In the genomic region with DNA sequence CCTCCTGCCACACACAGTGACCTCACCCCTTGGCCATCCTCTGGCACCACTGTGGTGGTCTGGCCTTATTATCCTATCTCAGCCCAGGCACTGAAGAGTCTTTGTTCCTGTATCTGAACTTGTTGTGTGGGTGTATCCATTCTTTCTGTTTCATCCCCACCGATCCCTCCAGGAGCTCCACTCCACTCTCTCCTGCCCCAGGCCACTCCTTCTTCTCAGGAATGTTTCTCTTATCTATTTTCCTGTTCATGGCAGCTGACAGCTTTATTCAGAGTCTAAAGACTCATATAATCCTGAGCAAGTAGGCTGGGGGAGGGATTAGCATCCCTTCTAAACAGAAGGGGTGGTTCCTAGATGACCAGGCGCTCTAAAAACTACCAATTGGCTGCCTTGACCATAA, we compare ENCODE assay signal across 1 cellular context.
TF ChIP-seq lines count a peak whose summit lies in the region.

No MANE protein-coding gene starts in this region.

TF ChIP-seq in H1, 55 proteins besides CTCF, POLR2A, EP300 and RAD21:
- TF ChIP-seq CEBPB (IDR thresholded peaks at IDR 0.05; ENCODE audit: low read depth, low read length): no peak
- TF ChIP-seq BCL11A (IDR thresholded peaks at IDR 0.05; ENCODE audit: low read depth in 2 of 2, low read length in 2 of 2): no peak
- TF ChIP-seq, protein P1, sequence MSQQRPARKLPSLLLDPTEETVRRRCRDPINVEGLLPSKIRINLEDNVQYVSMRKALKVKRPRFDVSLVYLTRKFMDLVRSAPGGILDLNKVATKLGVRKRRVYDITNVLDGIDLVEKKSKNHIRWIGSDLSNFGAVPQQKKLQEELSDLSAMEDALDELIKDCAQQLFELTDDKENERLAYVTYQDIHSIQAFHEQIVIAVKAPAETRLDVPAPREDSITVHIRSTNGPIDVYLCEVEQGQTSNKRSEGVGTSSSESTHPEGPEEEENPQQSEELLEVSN (IDR thresholded peaks at IDR 0.05): no peak
- TF ChIP-seq SP4 (IDR thresholded peaks at IDR 0.05; ENCODE audit: low read length): no peak
- TF ChIP-seq GTF2F1 (IDR thresholded peaks at IDR 0.05; ENCODE audit: borderline replicate concordance, low read depth, low read length): no peak
- no peak for TF ChIP-seq PHF8 (conservative IDR thresholded peaks at IDR 0.05; ENCODE audit: low read depth, low read length)
- TF ChIP-seq CREB1 (IDR thresholded peaks at IDR 0.05): no peak
- TF ChIP-seq CTBP2 (IDR thresholded peaks at IDR 0.05; ENCODE audit: borderline replicate concordance, insufficient read depth, insufficient read length, low read length): no peak
- no peak for TF ChIP-seq SP1 (IDR thresholded peaks at IDR 0.05; ENCODE audit: low read depth, low read length)
- TF ChIP-seq, protein P2, sequence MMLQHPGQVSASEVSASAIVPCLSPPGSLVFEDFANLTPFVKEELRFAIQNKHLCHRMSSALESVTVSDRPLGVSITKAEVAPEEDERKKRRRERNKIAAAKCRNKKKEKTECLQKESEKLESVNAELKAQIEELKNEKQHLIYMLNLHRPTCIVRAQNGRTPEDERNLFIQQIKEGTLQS (IDR thresholded peaks at IDR 0.05; ENCODE audit: insufficient read depth, low read depth, low read length): no peak
- TF ChIP-seq HDAC6 (IDR thresholded peaks at IDR 0.05; ENCODE audit: low read depth, low read length): no peak
